14 cellular contexts compared by ENCODE assay signal in genomic region chr10:71761105-71761511, GRCh38. TPM values are rescaled to one million over a fixed set of nuclear protein-coding genes. Genes with fewer than 3 reads are reported as not detected.
DNase-seq lines count a peak whose midpoint lies in the region; ATAC-seq and TF ChIP-seq lines count a peak whose summit lies in the region.
"Had no signal": no experiment of that assay in that cellular context is flagged by ENCODE, and none has a peak within 500 bp of the region (broad histone marks: within the 10 kb centered on the region; RNA-seq: fewer than 3 reads in every experiment).

No MANE protein-coding gene starts in this region.

- no peak overlapping the region for H3K4me3 Mint-ChIP-seq in activated CD8-positive, alpha-beta memory T cell treated with anti-CD3 and anti-CD28 coated beads, Interleukin-2, amount 10 ng/mL, durations not matched to agents 7 days and 5 days
- peak overlapping the region; percentile 3 for H3K4me3 Mint-ChIP-seq in activated T-cell treated with anti-CD3 and anti-CD28 coated beads, Interleukin-2, amount 50 U/mL, for 4 hours
- H3K4me3 Mint-ChIP-seq in stimulated activated naive CD8-positive, alpha-beta T cell treated with anti-CD3 and anti-CD28 coated beads, Interleukin-15, Interleukin-2, amounts not matched to agents 100 ng/mL and 50 ng/mL, for 24 hours, result no peak overlapping the region

- no peaks in the 10 kb centered on the region for H3K9me3 ChIP-seq in HAP-1
- H3K9me3 ChIP-seq: A549, heart left ventricle had no signal

- no peaks in the 10 kb centered on the region for H3K9me3 Mint-ChIP-seq in activated CD8-positive, alpha-beta memory T cell treated with anti-CD3 and anti-CD28 coated beads, Interleukin-2, amount 10 ng/mL, durations not matched to agents 7 days and 5 days (ENCODE audit: low read depth)
- no peaks in the 10 kb centered on the region for H3K9me3 Mint-ChIP-seq in activated T-cell treated with anti-CD3 and anti-CD28 coated beads, Interleukin-2, amount 50 U/mL, for 4 hours
- no peaks in the 10 kb centered on the region for H3K9me3 Mint-ChIP-seq in stimulated activated naive CD8-positive, alpha-beta T cell treated with anti-CD3 and anti-CD28 coated beads, Interleukin-15, Interleukin-2, amounts not matched to agents 100 ng/mL and 50 ng/mL, for 24 hours

- H3K27ac Mint-ChIP-seq in activated CD8-positive, alpha-beta memory T cell treated with anti-CD3 and anti-CD28 coated beads, Interleukin-2, amount 10 ng/mL, durations not matched to agents 7 days and 5 days, result no peak overlapping the region
- peak overlapping the region; percentile 68 for H3K27ac Mint-ChIP-seq in stimulated activated naive CD8-positive, alpha-beta T cell treated with anti-CD3 and anti-CD28 coated beads, Interleukin-15, Interleukin-2, amounts not matched to agents 100 ng/mL and 50 ng/mL, for 24 hours
- H3K27ac Mint-ChIP-seq: progenitor cell of endocrine pancreas had no signal

- H3K36me3 Mint-ChIP-seq in activated CD8-positive, alpha-beta memory T cell treated with anti-CD3 and anti-CD28 coated beads, Interleukin-2, amount 10 ng/mL, durations not matched to agents 7 days and 5 days, result peaks cover 16% of the 10 kb centered on the region
- H3K36me3 Mint-ChIP-seq in activated T-cell treated with anti-CD3 and anti-CD28 coated beads, Interleukin-2, amount 50 U/mL, for 4 hours (ENCODE audit: insufficient read depth), result peaks cover 46% of the 10 kb centered on the region
- peaks cover 67% of the 10 kb centered on the region for H3K36me3 Mint-ChIP-seq in stimulated activated naive CD8-positive, alpha-beta T cell treated with anti-CD3 and anti-CD28 coated beads, Interleukin-15, Interleukin-2, amounts not matched to agents 100 ng/mL and 50 ng/mL, for 24 hours (ENCODE audit: low read depth)

- no peak overlapping the region for H3K4me3 ChIP-seq in HAP-1
- H3K4me3 ChIP-seq: A549 had no signal

- H3K36me3 ChIP-seq in HAP-1 (replicated peaks), result no peaks in the 10 kb centered on the region

- H3K4me1 ChIP-seq in foreskin keratinocyte (no peaks in the 10 kb centered on the region), HAP-1 (no peaks in the 10 kb centered on the region)

- H3K27me3 Mint-ChIP-seq in activated CD8-positive, alpha-beta memory T cell treated with anti-CD3 and anti-CD28 coated beads, Interleukin-2, amount 10 ng/mL, durations not matched to agents 7 days and 5 days, result no peaks in the 10 kb centered on the region
- H3K27me3 Mint-ChIP-seq in activated T-cell treated with anti-CD3 and anti-CD28 coated beads, Interleukin-2, amount 50 U/mL, for 4 hours (ENCODE audit: low read depth), result no peaks in the 10 kb centered on the region
- no peaks in the 10 kb centered on the region for H3K27me3 Mint-ChIP-seq in stimulated activated naive CD8-positive, alpha-beta T cell treated with anti-CD3 and anti-CD28 coated beads, Interleukin-15, Interleukin-2, amounts not matched to agents 100 ng/mL and 50 ng/mL, for 24 hours

- no peak for DNase-seq in activated CD8-positive, alpha-beta memory T cell treated with anti-CD3 and anti-CD28 coated beads, Interleukin-2, amount 10 ng/mL, durations not matched to agents 7 days and 5 days
- DNase-seq in activated CD8-positive, alpha-beta memory T cell treated with anti-CD3 and anti-CD28 coated beads for 24 hours, result no peak
- DNase-seq in activated T-cell treated with anti-CD3 and anti-CD28 coated beads, Interleukin-2, amount 50 U/mL, for 4 hours, result peak; percentile 62
- DNase-seq in foreskin keratinocyte (peak; percentile 54 to 76), NCI-H128 (lab: John Stamatoyannopoulos, UW; ENCODE audit: unreplicated experiment) (no peak), HAP-1 (ENCODE audit: low spot score in 2 of 2) (no peak)
- DNase-seq: NCI-H187 treated with DMSO at 0.1 percent for 48 hours had no signal

- ATAC-seq in activated CD8-positive, alpha-beta memory T cell treated with anti-CD3 and anti-CD28 coated beads, Interleukin-2, amount 10 ng/mL, durations not matched to agents 7 days and 5 days, result peak; percentile 15
- peak; percentile 86 to 87 for ATAC-seq in activated T-cell treated with anti-CD3 and anti-CD28 coated beads, Interleukin-2, amount 50 U/mL, for 4 hours
- ATAC-seq in foreskin keratinocyte (peak; percentile 86), HG03025 (IDR thresholded peaks at IDR 0.05; ENCODE audit: low FRiP score, unreplicated experiment) (no peak)

- no peaks in the 10 kb centered on the region for H3K27me3 ChIP-seq in foreskin keratinocyte
- H3K27me3 ChIP-seq in HAP-1 (ENCODE audit: low read depth), result no peaks in the 10 kb centered on the region
- H3K27me3 ChIP-seq: heart left ventricle had no signal

- no peak for TF ChIP-seq CTCF in foreskin keratinocyte (conservative IDR thresholded peaks at IDR 0.05)

- H3K27ac ChIP-seq in foreskin keratinocyte, result no peak overlapping the region

- in situ Hi-C loops in HAP-1 (cut with MboI; ENCODE audit: low sequenced_read_pairs), result no loop called here

- peaks cover 46% of the 10 kb centered on the region for H3K4me1 Mint-ChIP-seq in activated CD8-positive, alpha-beta memory T cell treated with anti-CD3 and anti-CD28 coated beads, Interleukin-2, amount 10 ng/mL, durations not matched to agents 7 days and 5 days
- peaks cover 88% of the 10 kb centered on the region for H3K4me1 Mint-ChIP-seq in activated T-cell treated with anti-CD3 and anti-CD28 coated beads, Interleukin-2, amount 50 U/mL, for 4 hours (ENCODE audit: low read depth)
- H3K4me1 Mint-ChIP-seq in stimulated activated naive CD8-positive, alpha-beta T cell treated with anti-CD3 and anti-CD28 coated beads, Interleukin-15, Interleukin-2, amounts not matched to agents 100 ng/mL and 50 ng/mL, for 24 hours (ENCODE audit: low read depth), result peaks cover 94% of the 10 kb centered on the region

- CTCF ChIA-PET in activated CD8-positive, alpha-beta memory T cell treated with anti-CD3 and anti-CD28 coated beads, Interleukin-2, amount 10 ng/mL, durations not matched to agents 7 days and 5 days (lab: Charles Lee), result interaction anchor here (5.1 kb wide), 1 partner anchor 13 kb away, joined by 26 read pairs; the partner anchor contains the start of gene VSIR

RNA-seq across cellular contexts. Expression of gene VSIR, which starts 12.2 kb away (rescaled TPM):
- total RNA-seq in activated CD8-positive, alpha-beta memory T cell treated with anti-CD3 and anti-CD28 coated beads, Interleukin-2, amount 10 ng/mL, durations not matched to agents 7 days and 5 days, result 10 to 100 TPM; 37.8 to 68.4 TPM
- total RNA-seq in activated T-cell treated with anti-CD3 and anti-CD28 coated beads, Interleukin-2, amount 50 U/mL, for 4 hours, result 100 to 1,000 TPM; 238 to 274 (median 240) TPM
- total RNA-seq in foreskin keratinocyte, result 4.0 and 5.2 TPM in 2 replicates
- 5.2 and 6.1 TPM in 2 replicates for polyA plus RNA-seq in foreskin keratinocyte

RNA-seq across cellular contexts. Expression of gene C10orf105, which starts 41.5 kb away (rescaled TPM):
- total RNA-seq in activated CD8-positive, alpha-beta memory T cell treated with anti-CD3 and anti-CD28 coated beads, Interleukin-2, amount 10 ng/mL, durations not matched to agents 7 days and 5 days, result under 1 TPM; 0.18 to 0.26 TPM
- under 1 TPM; 0.05 to 0.28 (median 0.18) TPM for total RNA-seq in activated T-cell treated with anti-CD3 and anti-CD28 coated beads, Interleukin-2, amount 50 U/mL, for 4 hours
- not detected in 2 replicates for total RNA-seq in foreskin keratinocyte
- not detected in 2 replicates for polyA plus RNA-seq in foreskin keratinocyte
- total RNA-seq: HT1080, lung microvascular endothelial cell, progenitor cell of endocrine pancreas had no signal
- polyA plus RNA-seq: A549 had no signal

Comparison
In these comparisons a context has a peak if more than half of its experiments do, and no peak if none do; other contexts are left out.
1. DNase-seq: peak in activated T-cell treated with anti-CD3 and anti-CD28 coated beads, Interleukin-2, amount 50 U/mL, for 4 hours (single experiment) and foreskin keratinocyte (2 of 2); none in activated CD8-positive, alpha-beta memory T cell treated with anti-CD3 and anti-CD28 coated beads, Interleukin-2, amount 10 ng/mL, durations not matched to agents 7 days and 5 days (single experiment), activated CD8-positive, alpha-beta memory T cell treated with anti-CD3 and anti-CD28 coated beads for 24 hours (single experiment), NCI-H128 (single experiment) and HAP-1 (0 of 2).